In genomic region chr9:14427419-14427818, GRCh38 we compare ENCODE assay signal across 19 cellular contexts.
A peak's percentile ranks its signal among the peaks of the same experiment; 100 is the strongest.
DNase-seq lines count a peak whose midpoint lies in the region; ATAC-seq and TF ChIP-seq lines count a peak whose summit lies in the region.
"Had no signal": no experiment of that assay in that cellular context is flagged by ENCODE, and none has a peak within 500 bp of the region (broad histone marks: within the 10 kb centered on the region; RNA-seq: fewer than 3 reads in every experiment).

No MANE protein-coding gene starts in this region.

- no peak for DNase-seq in SK-N-SH
- no peak for DNase-seq in mesothelial cell of epicardium (ENCODE audit: low spot score in 2 of 2, unreplicated experiment in 2 of 2)
- DNase-seq in type B pancreatic cell (ENCODE audit: extremely low spot score, unreplicated experiment), result no peak
- DNase-seq in activated CD4-positive, alpha-beta T cell treated with anti-CD3 and anti-CD28 coated beads for 36 hours, result no peak
- no peak for DNase-seq in activated CD4-positive, alpha-beta memory T cell treated with anti-CD3 and anti-CD28 coated beads for 36 hours
- no peak for DNase-seq in DMS53 (lab: John Stamatoyannopoulos, UW)
- DNase-seq: AML-193; CD4-positive, alpha-beta memory T cell; DMS153; DMS79 treated with DMSO at 0.1 percent for 48 hours; GF-D8; H9 had no signal

- H3K36me3 Mint-ChIP-seq in mesothelial cell of epicardium (no peaks in the 10 kb centered on the region), type B pancreatic cell (no peaks in the 10 kb centered on the region)
- H3K36me3 Mint-ChIP-seq in activated CD4-positive, alpha-beta T cell treated with anti-CD3 and anti-CD28 coated beads for 36 hours (ENCODE audit: low read depth), result no peaks in the 10 kb centered on the region
- no peaks in the 10 kb centered on the region for H3K36me3 Mint-ChIP-seq in activated CD4-positive, alpha-beta memory T cell treated with anti-CD3 and anti-CD28 coated beads for 36 hours
- H3K36me3 Mint-ChIP-seq: CD4-positive, alpha-beta memory T cell; IgD-negative memory B cell had no signal

- H3K27me3 Mint-ChIP-seq in mesothelial cell of epicardium (ENCODE audit: low read depth), result no peaks in the 10 kb centered on the region
- peaks cover 3% of the 10 kb centered on the region for H3K27me3 Mint-ChIP-seq in type B pancreatic cell
- peaks cover 9% of the 10 kb centered on the region for H3K27me3 Mint-ChIP-seq in activated CD4-positive, alpha-beta T cell treated with anti-CD3 and anti-CD28 coated beads for 36 hours
- H3K27me3 Mint-ChIP-seq in activated CD4-positive, alpha-beta memory T cell treated with anti-CD3 and anti-CD28 coated beads for 36 hours, result peaks cover 5% of the 10 kb centered on the region

- intact Hi-C loops in activated CD4-positive, alpha-beta T cell treated with anti-CD3 and anti-CD28 coated beads for 36 hours (cut with DNase I, micrococcal nuclease), result loop anchor here (10.0 kb wide), 2 partner anchors 1003 to 1393 kb away; no protein-coding TSS in a partner anchor
- intact Hi-C loops in activated CD4-positive, alpha-beta memory T cell treated with anti-CD3 and anti-CD28 coated beads for 36 hours (cut with micrococcal nuclease), result loop anchor here (10.0 kb wide), 1 partner anchor 1003 kb away; no protein-coding TSS in a partner anchor

- CTCF ChIA-PET in SK-N-SH (lab: Yijun Ruan, JAX), result interaction anchor here (0.9 to 5.2 kb wide), 13 partner anchors 10 to 1393 kb away, joined by 3 to 34 read pairs (median 4); no protein-coding TSS in a partner anchor
- CTCF ChIA-PET in activated CD4-positive, alpha-beta T cell treated with anti-CD3 and anti-CD28 coated beads for 36 hours (lab: Charles Lee), result interaction anchor here (0.7 to 2.1 kb wide), 4 partner anchors 22 to 1000 kb away, joined by 3 to 6 read pairs (median 3); no protein-coding TSS in a partner anchor
- CTCF ChIA-PET in activated CD4-positive, alpha-beta memory T cell treated with anti-CD3 and anti-CD28 coated beads for 36 hours (lab: Charles Lee), result no interaction called here

- no peaks in the 10 kb centered on the region for H4K20me1 ChIP-seq in SK-N-SH (ENCODE audit: insufficient read depth)
- H4K20me1 ChIP-seq in OCI-LY3 (ENCODE audit: insufficient read depth, low read length), result no peaks in the 10 kb centered on the region

- no peak for TF ChIP-seq RAD21 in SK-N-SH (IDR thresholded peaks at IDR 0.05; ENCODE audit: low read length)

- TF ChIP-seq CTCF in SK-N-SH (IDR thresholded peaks at IDR 0.05) (no peak), OCI-LY3 (IDR thresholded peaks at IDR 0.05; ENCODE audit: low read depth, low read length) (no peak), mesothelial cell of epicardium (IDR thresholded peaks at IDR 0.05; ENCODE audit: unreplicated experiment) (no peak), type B pancreatic cell (conservative IDR thresholded peaks at IDR 0.05) (no peak)

- 95% methylated on average over 2 of the region's 2 CpGs for WGBS in SK-N-SH (ENCODE audit: low lambda C conversion rate)

- H3K36me3 ChIP-seq in SK-N-SH (replicated peaks in 1 of 2; ENCODE audit: control insufficient read depth in 1 of 2, insufficient read depth in 2 of 2, low read length in 1 of 2) (no peaks in the 10 kb centered on the region), OCI-LY3 (replicated peaks; ENCODE audit: low read depth, low read length) (no peaks in the 10 kb centered on the region)

- no peaks in the 10 kb centered on the region for H3K27me3 ChIP-seq in SK-N-SH (ENCODE audit: insufficient read depth)
- no peaks in the 10 kb centered on the region for H3K27me3 ChIP-seq in OCI-LY3 (ENCODE audit: low read depth, low read length)

- H3K9ac ChIP-seq in SK-N-SH, result no peak overlapping the region
- no peak overlapping the region for H3K9ac ChIP-seq in OCI-LY3 (ENCODE audit: low read length)

- no peaks in the 10 kb centered on the region for H3K79me2 ChIP-seq in SK-N-SH (ENCODE audit: insufficient read depth)
- no peaks in the 10 kb centered on the region for H3K79me2 ChIP-seq in OCI-LY3 (ENCODE audit: low read length)

- H3K27ac Mint-ChIP-seq in mesothelial cell of epicardium (peak overlapping the region; percentile 57), type B pancreatic cell (peak overlapping the region; percentile 12)
- H3K27ac Mint-ChIP-seq in activated CD4-positive, alpha-beta T cell treated with anti-CD3 and anti-CD28 coated beads for 36 hours, result no peak overlapping the region
- H3K27ac Mint-ChIP-seq in activated CD4-positive, alpha-beta memory T cell treated with anti-CD3 and anti-CD28 coated beads for 36 hours, result no peak overlapping the region
- H3K27ac Mint-ChIP-seq: CD4-positive, alpha-beta memory T cell; H9 had no signal

- no peaks in the 10 kb centered on the region for H3K9me3 ChIP-seq in SK-N-SH
- no peaks in the 10 kb centered on the region for H3K9me3 ChIP-seq in OCI-LY3 (ENCODE audit: insufficient read depth, low read length)

- POLR2A ChIA-PET in SK-N-SH (lab: Yijun Ruan, JAX), result no interaction called here
- POLR2A ChIA-PET in activated CD4-positive, alpha-beta T cell treated with anti-CD3 and anti-CD28 coated beads for 36 hours (lab: Charles Lee), result no interaction called here
- POLR2A ChIA-PET in activated CD4-positive, alpha-beta memory T cell treated with anti-CD3 and anti-CD28 coated beads for 36 hours (lab: Charles Lee), result no interaction called here

- H3K9me3 Mint-ChIP-seq in mesothelial cell of epicardium, result no peaks in the 10 kb centered on the region
- no peaks in the 10 kb centered on the region for H3K9me3 Mint-ChIP-seq in type B pancreatic cell
- no peaks in the 10 kb centered on the region for H3K9me3 Mint-ChIP-seq in activated CD4-positive, alpha-beta T cell treated with anti-CD3 and anti-CD28 coated beads for 36 hours (ENCODE audit: low read depth)
- H3K9me3 Mint-ChIP-seq in activated CD4-positive, alpha-beta memory T cell treated with anti-CD3 and anti-CD28 coated beads for 36 hours, result no peaks in the 10 kb centered on the region
- H3K9me3 Mint-ChIP-seq: H9 had no signal

- H3F3A ChIP-seq in SK-N-SH (replicated peaks; ENCODE audit: insufficient read depth), result peaks cover 17% of the 10 kb centered on the region

- H3K4me1 ChIP-seq in SK-N-SH (ENCODE audit: control insufficient read depth in 1 of 2, insufficient read depth in 2 of 2, low read depth in 1 of 2, low read length in 1 of 2) (peaks cover 8 to 15% of the 10 kb centered on the region in 2 experiments; a peak in 3 of 4 replicates), OCI-LY3 (ENCODE audit: low read length) (peaks cover 41% of the 10 kb centered on the region)

- no peaks in the 10 kb centered on the region for H3K9me2 ChIP-seq in SK-N-SH

- H2AFZ ChIP-seq in SK-N-SH (ENCODE audit: low read depth), result no peak overlapping the region
- H2AFZ ChIP-seq in OCI-LY3 (ENCODE audit: low read depth, low read length), result no peak overlapping the region

- H3K4me1 Mint-ChIP-seq in mesothelial cell of epicardium (peaks cover 65% of the 10 kb centered on the region), type B pancreatic cell (ENCODE audit: unreplicated experiment) (peaks cover 46% of the 10 kb centered on the region)
- no peaks in the 10 kb centered on the region for H3K4me1 Mint-ChIP-seq in activated CD4-positive, alpha-beta T cell treated with anti-CD3 and anti-CD28 coated beads for 36 hours
- H3K4me1 Mint-ChIP-seq in activated CD4-positive, alpha-beta memory T cell treated with anti-CD3 and anti-CD28 coated beads for 36 hours (ENCODE audit: low read depth), result no peaks in the 10 kb centered on the region

- H3K4me2 ChIP-seq in SK-N-SH (no peak overlapping the region), OCI-LY3 (ENCODE audit: low read length) (peak overlapping the region; percentile 80)
- H3K4me2 ChIP-seq: A549 had no signal

- ATAC-seq in SK-N-SH treated with all-trans-retinoic acid at 6 μM for 48 hours, result no peak
- ATAC-seq in activated CD4-positive, alpha-beta T cell treated with anti-CD3 and anti-CD28 coated beads for 36 hours, result no peak
- ATAC-seq: A549, HepG2 had no signal

- no peak overlapping the region for H3K27ac ChIP-seq in SK-N-SH (ENCODE audit: low read depth in 2 of 2, low read length in 1 of 2)
- H3K27ac ChIP-seq in OCI-LY3 (ENCODE audit: low read length), result peak overlapping the region; percentile 30; the same call in 1 of the 2 replicates
- H3K27ac ChIP-seq: 22Rv1, A549, C4-2B had no signal

- TF ChIP-seq EP300 in SK-N-SH (IDR thresholded peaks at IDR 0.05; ENCODE audit: borderline replicate concordance in 1 of 2, low read depth in 1 of 2, low read length in 1 of 2), result no peak

- H3K4me3 ChIP-seq in SK-N-SH (ENCODE audit: low read depth in 2 of 2, low read length in 1 of 2) (no peak overlapping the region), OCI-LY3 (ENCODE audit: low read length) (no peak overlapping the region)
- H3K4me3 ChIP-seq: A549 had no signal

- H3K4me3 Mint-ChIP-seq in mesothelial cell of epicardium, result no peak overlapping the region
- H3K4me3 Mint-ChIP-seq in type B pancreatic cell, result no peak overlapping the region
- no peak overlapping the region for H3K4me3 Mint-ChIP-seq in activated CD4-positive, alpha-beta T cell treated with anti-CD3 and anti-CD28 coated beads for 36 hours
- H3K4me3 Mint-ChIP-seq in activated CD4-positive, alpha-beta memory T cell treated with anti-CD3 and anti-CD28 coated beads for 36 hours, result no peak overlapping the region
- H3K4me3 Mint-ChIP-seq: H9 had no signal

TF ChIP-seq in SK-N-SH treated with all-trans-retinoic acid at 6 μM for 48 hours, 23 proteins besides CTCF, POLR2A, EP300 and RAD21 (continues in another document):
- TF ChIP-seq TSHZ2 (CRISPR knock-in tag; IDR thresholded peaks at IDR 0.05), result no peak
- TF ChIP-seq ZC3H10 (CRISPR knock-in tag; IDR thresholded peaks at IDR 0.05), result no peak
- TF ChIP-seq ISL1 (CRISPR knock-in tag; IDR thresholded peaks at IDR 0.05), result no peak
- no peak for TF ChIP-seq OSR1 (CRISPR knock-in tag; IDR thresholded peaks at IDR 0.05)

Comparison
In these comparisons a context has a peak if more than half of its experiments do, and no peak if none do; other contexts are left out.
1. H3K27ac Mint-ChIP-seq: peak in mesothelial cell of epicardium (single experiment) and type B pancreatic cell (single experiment); none in activated CD4-positive, alpha-beta T cell treated with anti-CD3 and anti-CD28 coated beads for 36 hours (single experiment) and activated CD4-positive, alpha-beta memory T cell treated with anti-CD3 and anti-CD28 coated beads for 36 hours (single experiment).